In the genomic region with DNA sequence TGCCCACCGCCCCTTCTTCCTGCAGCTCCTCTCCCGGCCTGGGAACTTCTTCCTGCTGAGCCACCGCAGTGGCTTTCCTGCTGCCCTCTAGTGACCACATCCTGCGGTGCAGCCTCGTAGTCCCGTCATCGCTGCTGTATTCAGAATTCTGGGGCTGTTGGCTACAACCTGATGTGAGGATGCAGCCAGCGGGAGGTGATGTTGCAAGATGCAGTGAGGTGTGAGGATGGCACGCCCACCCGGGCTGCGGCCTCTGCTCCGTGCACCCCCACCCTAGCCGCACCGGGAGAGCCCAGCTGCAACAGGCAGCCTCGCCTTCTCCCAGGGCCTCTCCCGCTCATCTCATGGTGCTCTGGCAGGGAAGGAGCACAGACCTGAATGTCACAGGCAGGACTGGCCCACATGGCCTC, we compare ENCODE assay signal across 7 cellular contexts. TPM values are rescaled to one million over a fixed set of nuclear protein-coding genes. Genes with fewer than 3 reads are reported as not detected.
A peak's percentile ranks its signal among the peaks of the same experiment; 100 is the strongest.
DNase-seq lines count a peak whose midpoint lies in the region; ATAC-seq and TF ChIP-seq lines count a peak whose summit lies in the region.

No MANE protein-coding gene starts in this region.

- H2AFZ ChIP-seq in neural progenitor cell (replicated peaks): no peak overlapping the region

- no peak overlapping the region for H3K4me2 ChIP-seq in neural progenitor cell

- no peaks in the 10 kb centered on the region for H3K9me3 Mint-ChIP-seq in neural progenitor cell

- no peaks in the 10 kb centered on the region for H3K36me3 Mint-ChIP-seq in neural progenitor cell

- POLR2A ChIA-PET in Panc1 (lab: Charles Lee): interaction anchor here (0.6 kb wide), 1 partner anchor 284 kb away, joined by 7 read pairs; no protein-coding TSS in a partner anchor

- no peak overlapping the region for H3K4me3 Mint-ChIP-seq in neural progenitor cell

- H3K27me3 ChIP-seq in Panc1 (ENCODE audit: control insufficient read depth, insufficient read depth, low read length): peaks cover 2% of the 10 kb centered on the region; the same call in 1 of the 2 replicates
- H3K27me3 ChIP-seq in neural progenitor cell: peaks cover 13% of the 10 kb centered on the region
- H3K27me3 ChIP-seq in thoracic aorta (replicated peaks; ENCODE audit: insufficient read depth): no peaks in the 10 kb centered on the region

- H3K27ac ChIP-seq in Panc1 (ENCODE audit: low read length): no peak overlapping the region
- no peak overlapping the region for H3K27ac ChIP-seq in neural progenitor cell
- no peak overlapping the region for H3K27ac ChIP-seq in thoracic aorta

- no peak for TF ChIP-seq EP300 in Ishikawa (IDR thresholded peaks at IDR 0.05; ENCODE audit: borderline replicate concordance)

- no peak overlapping the region for H3K9ac ChIP-seq in neural progenitor cell

- BruUV-seq in Panc1 (replicated peaks; lab: Mats Ljungman, UMichigan): no TSS peak

- peaks cover 61% of the 10 kb centered on the region for H3K4me1 Mint-ChIP-seq in neural progenitor cell

- no peak for DNase-seq in GM12864 (ENCODE audit: low read depth)
- DNase-seq in Panc1 (ENCODE audit: low read depth, low spot score): peak; percentile 43
- DNase-seq in activated T-helper 1 cell treated with anti-CD3 and anti-CD28 coated beads, Interleukin-2, amount 50 U/mL, for 16 hours (ENCODE audit: low read depth in 1 of 2, low spot score in 1 of 2): peak; percentile 27
- DNase-seq in fibroblast of the conjunctiva (ENCODE audit: low read depth): peak; percentile 42
- DNase-seq in neural progenitor cell (ENCODE audit: low spot score): peak; percentile 91
- no peak for DNase-seq in thoracic aorta (ENCODE audit: low spot score)

- intact Hi-C loops in Panc1 (cut with micrococcal nuclease; ENCODE audit: unreplicated experiment): loop anchor here (10.0 kb wide), 1 partner anchor 281 kb away; no protein-coding TSS in a partner anchor

- H3K4me3 ChIP-seq in GM12864 (ENCODE audit: low read depth, low read length) (no peak overlapping the region), Panc1 (ENCODE audit: low read depth in 2 of 2, low read length in 2 of 2) (no peak overlapping the region), neural progenitor cell (no peak overlapping the region), thoracic aorta (no peak overlapping the region)

- H3K36me3 ChIP-seq in Panc1 (ENCODE audit: control insufficient read depth, insufficient read depth, low read length) (no peaks in the 10 kb centered on the region), neural progenitor cell (no peaks in the 10 kb centered on the region), thoracic aorta (peaks cover 4% of the 10 kb centered on the region)

- in situ Hi-C loops in Panc1 (cut with HindIII; ENCODE audit: low pct_unique_long_range_greater_than_20kb, low sequenced_read_pairs): no loop called here

- ATAC-seq in Panc1 (peak; percentile 91), thoracic aorta (ENCODE audit: insufficient number of reproducible peaks, low FRiP score, low read depth) (no peak)

- H3K27me3 Mint-ChIP-seq in neural progenitor cell (ENCODE audit: insufficient read depth, low read depth): peaks cover 8% of the 10 kb centered on the region

- no peaks in the 10 kb centered on the region for H4K20me1 ChIP-seq in neural progenitor cell (ENCODE audit: low read depth)

- H3K27ac Mint-ChIP-seq in neural progenitor cell: peak overlapping the region; percentile 69

- CTCF ChIA-PET in Panc1 (lab: Charles Lee): interaction anchor here (0.6 to 1.8 kb wide), 6 partner anchors 24 to 312 kb away, joined by 3 to 13 read pairs (median 5); no protein-coding TSS in a partner anchor

- no peaks in the 10 kb centered on the region for H3K9me3 ChIP-seq in Panc1 (ENCODE audit: control insufficient read depth, insufficient read depth, low read depth, low read length)
- no peaks in the 10 kb centered on the region for H3K9me3 ChIP-seq in neural progenitor cell (ENCODE audit: low read depth)
- no peaks in the 10 kb centered on the region for H3K9me3 ChIP-seq in thoracic aorta

- no peaks in the 10 kb centered on the region for H3F3A ChIP-seq in neural progenitor cell (ENCODE audit: low read depth)

- TF ChIP-seq CTCF in GM12864 (IDR thresholded peaks at IDR 0.05; ENCODE audit: low read depth, low read length, missing control alignments) (peak; percentile 93), Panc1 (IDR thresholded peaks at IDR 0.05) (peak; percentile 97), neural progenitor cell (IDR thresholded peaks at IDR 0.05) (peak; percentile 91), thoracic aorta (IDR thresholded peaks at IDR 0.05) (peak; percentile 95)

- H3K79me2 ChIP-seq in neural progenitor cell (ENCODE audit: low read depth): no peaks in the 10 kb centered on the region

- TF ChIP-seq RAD21 in Ishikawa (IDR thresholded peaks at IDR 0.05; ENCODE audit: low read depth): peak; percentile 68

- no peaks in the 10 kb centered on the region for H3K4me1 ChIP-seq in Panc1 (ENCODE audit: control insufficient read depth, insufficient read depth, low read length)
- H3K4me1 ChIP-seq in neural progenitor cell: peaks cover 17% of the 10 kb centered on the region
- peaks cover 20 to 61% of the 10 kb centered on the region in 2 donors for H3K4me1 ChIP-seq in thoracic aorta (ENCODE audit: control insufficient read depth in 1 of 2, low read depth in 2 of 2)

TF ChIP-seq in Ishikawa, 13 proteins besides CTCF, POLR2A, EP300 and RAD21:
- TF ChIP-seq, protein P1, sequence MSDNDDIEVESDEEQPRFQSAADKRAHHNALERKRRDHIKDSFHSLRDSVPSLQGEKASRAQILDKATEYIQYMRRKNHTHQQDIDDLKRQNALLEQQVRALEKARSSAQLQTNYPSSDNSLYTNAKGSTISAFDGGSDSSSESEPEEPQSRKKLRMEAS (IDR thresholded peaks at IDR 0.05): no peak
- no peak for TF ChIP-seq NFIC (IDR thresholded peaks at IDR 0.05)
- TF ChIP-seq TAF1 (IDR thresholded peaks at IDR 0.05; ENCODE audit: low read depth): no peak

RNA-seq across cellular contexts. Expression of a gene that starts 10.1 kb away (rescaled TPM):
- total RNA-seq in Panc1 (2021; ENCODE audit: unreplicated experiment) (not detected), neural progenitor cell (ENCODE audit: low replicate concordance) (0.53 TPM in 1 of 2 replicates, not detected in the other), thoracic aorta (10 to 100 TPM; 48.7 to 50.2 TPM)
- polyA plus RNA-seq in Panc1 (2012; ENCODE audit: insufficient read length): 0.08 TPM

Comparison
In these comparisons a context has a peak if more than half of its experiments do, and no peak if none do; other contexts are left out.
1. DNase-seq: peak in Panc1 (single experiment), activated T-helper 1 cell treated with anti-CD3 and anti-CD28 coated beads, Interleukin-2, amount 50 U/mL, for 16 hours (2 of 2), fibroblast of the conjunctiva (single experiment) and neural progenitor cell (single experiment); none in GM12864 (single experiment) and thoracic aorta (single experiment).
2. RNA of a gene that starts 10.1 kb away (total RNA-seq): 48.7 to 50.2 TPM in thoracic aorta; not detected in Panc1 (single experiment) and 0.53 TPM in neural progenitor cell; every median in the first group is over 10 times any median in the second.
3. Peak in every context shown above with its lines, with median percentiles within 50 percentile points of each other: CTCF ChIP-seq.